In genomic region chr7:33841658-33842057, GRCh38 we compare ENCODE assay signal across 11 cellular contexts.
A peak's percentile ranks its signal among the peaks of the same experiment; 100 is the strongest.
DNase-seq lines count a peak whose midpoint lies in the region; ATAC-seq, FAIRE-seq and TF ChIP-seq lines count a peak whose summit lies in the region.
"Had no signal": no experiment of that assay in that cellular context is flagged by ENCODE, and none has a peak within 500 bp of the region (broad histone marks: within the 10 kb centered on the region; RNA-seq: fewer than 3 reads in every experiment).

No MANE protein-coding gene starts in this region.

- H3K27me3 Mint-ChIP-seq in activated CD4-positive, alpha-beta T cell treated with anti-CD3 and anti-CD28 coated beads for 36 hours, result peaks cover 2% of the 10 kb centered on the region

- no peak overlapping the region for H3K4me3 Mint-ChIP-seq in activated CD4-positive, alpha-beta T cell treated with anti-CD3 and anti-CD28 coated beads for 36 hours

- CTCF ChIA-PET in activated CD4-positive, alpha-beta T cell treated with anti-CD3 and anti-CD28 coated beads for 36 hours (lab: Charles Lee), result no interaction called here

- no peaks in the 10 kb centered on the region for H3K4me1 Mint-ChIP-seq in activated CD4-positive, alpha-beta T cell treated with anti-CD3 and anti-CD28 coated beads for 36 hours

- ATAC-seq in HG02970 (IDR thresholded peaks at IDR 0.05; ENCODE audit: low FRiP score, unreplicated experiment), result no peak
- ATAC-seq in activated CD4-positive, alpha-beta T cell treated with anti-CD3 and anti-CD28 coated beads for 36 hours, result no peak

- POLR2A ChIA-PET in activated CD4-positive, alpha-beta T cell treated with anti-CD3 and anti-CD28 coated beads for 36 hours (lab: Charles Lee), result no interaction called here

- no peak overlapping the region for H3K4me3 ChIP-seq in fibroblast of villous mesenchyme (ENCODE audit: low read depth, low read length)
- H3K4me3 ChIP-seq: BLaER1 had no signal

- intact Hi-C loops in activated CD4-positive, alpha-beta T cell treated with anti-CD3 and anti-CD28 coated beads for 36 hours (cut with DNase I, micrococcal nuclease), result no loop called here

- TF ChIP-seq CTCF in fibroblast of villous mesenchyme (IDR thresholded peaks at IDR 0.05; ENCODE audit: insufficient read depth, low read depth, low read length), result no peak

- H3K9me3 Mint-ChIP-seq in activated CD4-positive, alpha-beta T cell treated with anti-CD3 and anti-CD28 coated beads for 36 hours (ENCODE audit: low read depth), result peaks cover 3% of the 10 kb centered on the region

- no peaks in the 10 kb centered on the region for H3K36me3 Mint-ChIP-seq in activated CD4-positive, alpha-beta T cell treated with anti-CD3 and anti-CD28 coated beads for 36 hours (ENCODE audit: low read depth)

- FAIRE-seq in RCC 7860 (lab: Jason Lieb, UNC), result no peak
- FAIRE-seq: H1, TTC549 had no signal

- no peak overlapping the region for H3K27ac Mint-ChIP-seq in activated CD4-positive, alpha-beta T cell treated with anti-CD3 and anti-CD28 coated beads for 36 hours

- DNase-seq in COLO668 (lab: John Stamatoyannopoulos, UW; ENCODE audit: unreplicated experiment) (peak; percentile 97), NCI-H1105 (lab: John Stamatoyannopoulos, UW) (peak; percentile 90), RCC 7860 (ENCODE audit: low spot score) (peak; percentile 17), fibroblast of villous mesenchyme (ENCODE audit: low read depth) (peak; percentile 53), ecto neural progenitor cell (ENCODE audit: low spot score) (no peak)
- no peak for DNase-seq in activated T-cell treated with anti-CD3 and anti-CD28 coated beads, Interleukin-2, amount 50 U/mL, for 48 hours
- DNase-seq in activated CD4-positive, alpha-beta T cell treated with anti-CD3 and anti-CD28 coated beads for 36 hours, result no peak

Comparison
In these comparisons a context has a peak if more than half of its experiments do, and no peak if none do; other contexts are left out.
1. DNase-seq: peak in COLO668 (single experiment), NCI-H1105 (single experiment), RCC 7860 (single experiment) and fibroblast of villous mesenchyme (single experiment); none in ecto neural progenitor cell (single experiment), activated T-cell treated with anti-CD3 and anti-CD28 coated beads, Interleukin-2, amount 50 U/mL, for 48 hours (0 of 2) and activated CD4-positive, alpha-beta T cell treated with anti-CD3 and anti-CD28 coated beads for 36 hours (single experiment).